ENCODE assay signal across 9 cellular contexts in genomic region chr15:56918907-56919707, GRCh38. TPM values are rescaled to one million over a fixed set of nuclear protein-coding genes. Genes with fewer than 3 reads are reported as not detected.
DNase-seq lines count a peak whose midpoint lies in the region; ATAC-seq, FAIRE-seq and TF ChIP-seq lines count a peak whose summit lies in the region.
"Had no signal": no experiment of that assay in that cellular context is flagged by ENCODE, and none has a peak within 500 bp of the region (broad histone marks: within the 10 kb centered on the region; RNA-seq: fewer than 3 reads in every experiment).

No MANE protein-coding gene starts in this region.

- no peak for TF ChIP-seq CTCF in cardiac muscle cell (IDR thresholded peaks at IDR 0.05; ENCODE audit: low read depth, low read length)

- peak; percentile 28 for ATAC-seq in HG03439 (IDR thresholded peaks at IDR 0.05; ENCODE audit: unreplicated experiment)

- intact Hi-C loops in posterior vena cava (cut with DNase I), result loop anchor here (1.0 to 2.0 kb wide), 2 partner anchors 32 kb away; no protein-coding TSS in a partner anchor

- H3K27ac ChIP-seq in cardiac muscle cell (peak overlapping the region; percentile 98), urinary bladder (ENCODE audit: low read depth) (peak overlapping the region; percentile 85)

- no peaks in the 10 kb centered on the region for H3K27me3 ChIP-seq in cardiac muscle cell

- H3K4me1 ChIP-seq in cardiac muscle cell (ENCODE audit: low read depth) (peaks cover 41% of the 10 kb centered on the region), urinary bladder (ENCODE audit: insufficient read depth) (no peaks in the 10 kb centered on the region)

- no peak for FAIRE-seq in GM19239 (lab: Jason Lieb, UNC)
- FAIRE-seq: TTC549 had no signal

- WGBS in urinary bladder, result under 1% methylated on average over 114 of the region's 114 CpGs

- DNase-seq in C1 segment of cervical spinal cord (lab: John Stamatoyannopoulos, UW) (peak in 10 of 14 donors; percentile 26 to 77 (median 58)), GM19239 (ENCODE audit: insufficient read length, low spot score) (peak; percentile 62), SK-N-DZ (ENCODE audit: low spot score) (peak; percentile 55), cardiac muscle cell (ENCODE audit: low read depth in 1 of 2, low spot score in 1 of 2) (peak; percentile 74 to 76), posterior vena cava (ENCODE audit: low spot score) (peak; percentile 86)
- DNase-seq in activated naive CD8-positive, alpha-beta T cell treated with anti-CD3 and anti-CD28 coated beads, Interleukin-2, amount 50 U/mL, for 16 hours (ENCODE audit: low read depth, low spot score), result peak; percentile 23

- H3K36me3 ChIP-seq in cardiac muscle cell (peaks cover 4% of the 10 kb centered on the region), urinary bladder (ENCODE audit: insufficient read depth) (no peaks in the 10 kb centered on the region)

- no peaks in the 10 kb centered on the region for H3K9me3 ChIP-seq in cardiac muscle cell (ENCODE audit: low read depth)

- peak overlapping the region; percentile 92 for H3K4me3 ChIP-seq in cardiac muscle cell
- peak overlapping the region; percentile 96 for H3K4me3 ChIP-seq in urinary bladder (ENCODE audit: low read depth, low read length)

RNA-seq across cellular contexts. Expression of gene TCF12, which starts 0.7 kb away (rescaled TPM):
- polyA plus RNA-seq in SK-N-DZ (2014; cell fraction: cytosol; rRNA removed), result 62.7 and 63.0 TPM in 2 replicates
- polyA plus RNA-seq in SK-N-DZ (2014; cell fraction: nucleus; rRNA removed), result 43.2 and 67.6 TPM in 2 replicates
- total RNA-seq in cardiac muscle cell (135 and 137 TPM in 2 replicates), posterior vena cava (100 to 1,000 TPM in 1 of 2 donors, 10 to 100 TPM in 1; 95.2 to 102 TPM), urinary bladder (241 TPM)
- polyA plus RNA-seq in cardiac muscle cell (42.6 and 58.4 TPM in 2 replicates), urinary bladder (55.0 TPM)

Comparison
In these comparisons a context has a peak if more than half of its experiments do, and no peak if none do; other contexts are left out.
1. Peak in every context shown above with its lines: DNase-seq, ATAC-seq, H3K4me3 ChIP-seq and H3K27ac ChIP-seq.
2. DNase-seq: peak in every context shown above with its lines; median percentile 86 in posterior vena cava; 75 in cardiac muscle cell; 62 in GM19239; 58 in C1 segment of cervical spinal cord; 55 in SK-N-DZ; 23 in activated naive CD8-positive, alpha-beta T cell treated with anti-CD3 and anti-CD28 coated beads, Interleukin-2, amount 50 U/mL, for 16 hours.